ENCODE assay signal across 8 cellular contexts in the genomic region with DNA sequence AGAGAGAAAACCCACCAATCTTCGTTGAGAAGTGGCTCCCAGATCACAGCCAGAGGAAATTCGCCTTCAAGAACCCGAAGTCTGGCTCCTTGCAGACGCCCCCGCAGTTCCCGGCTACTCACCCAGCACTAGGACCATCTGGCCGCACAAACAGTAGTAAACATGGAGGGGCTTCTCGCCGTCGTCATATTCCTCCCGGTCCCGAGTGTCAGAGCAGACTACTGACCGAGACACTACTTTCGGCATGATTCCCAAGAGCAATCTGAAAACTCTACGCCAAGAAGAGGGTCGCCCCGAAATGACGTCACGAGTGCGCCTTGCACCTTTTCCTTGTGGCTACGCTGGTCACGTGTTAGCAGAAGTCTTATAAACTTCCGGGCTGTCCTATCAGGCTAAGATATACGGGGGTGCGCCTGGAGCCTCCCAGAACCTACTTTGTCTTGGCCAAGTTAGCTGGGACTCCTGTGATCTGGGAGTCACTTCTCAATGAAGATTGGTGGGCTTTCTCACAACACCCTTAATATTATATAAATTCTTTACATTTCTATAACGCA.
DNase-seq lines count a peak whose midpoint lies in the region; ATAC-seq and FAIRE-seq lines count a peak whose summit lies in the region.

A gene (minus strand): TSS at position 300 of the 554 bp plus-strand sequence. CDS start 54 bp downstream, at position 246.

- peaks cover 19% of the 10 kb centered on the region for H3K4me1 Mint-ChIP-seq in central memory CD8-positive, alpha-beta T cell

- no peaks in the 10 kb centered on the region for H3K27me3 Mint-ChIP-seq in central memory CD8-positive, alpha-beta T cell

- H3K36me3 Mint-ChIP-seq in central memory CD8-positive, alpha-beta T cell (ENCODE audit: insufficient read depth), result peaks cover 13% of the 10 kb centered on the region

- peak within 1 kb of the TSS; percentile 84 for H3K27ac Mint-ChIP-seq in central memory CD8-positive, alpha-beta T cell (ENCODE audit: low read depth)

- peak; percentile 99 for FAIRE-seq in islet of Langerhans (lab: Jason Lieb, UNC)

- ATAC-seq in GM19023 (IDR thresholded peaks at IDR 0.05; ENCODE audit: unreplicated experiment), result peak; percentile 86
- ATAC-seq in HG03354 (IDR thresholded peaks at IDR 0.05; ENCODE audit: poor library complexity, severe bottlenecking, unreplicated experiment), result peak; percentile 92
- ATAC-seq in central memory CD8-positive, alpha-beta T cell (replicated peaks; ENCODE audit: extremely low read depth, poor library complexity, severe bottlenecking), result peak; percentile 96

- DNase-seq in AG08395 (ENCODE audit: low spot score) (peak; percentile 89), NCI-H446 treated with DMSO at 0.1 percent for 48 hours (lab: John Stamatoyannopoulos, UW) (peak; percentile 90)
- peak; percentile 73 for DNase-seq in activated CD4-positive, CD25-positive, alpha-beta regulatory T cell treated with anti-CD3 and anti-CD28 coated beads, Interleukin-2, amount 50 U/mL, for 16 hours (ENCODE audit: low read depth, low spot score)
- peak; percentile 65 to 80 for DNase-seq in central memory CD8-positive, alpha-beta T cell (ENCODE audit: low spot score in 2 of 2)
- DNase-seq in stimulated activated CD4-positive, alpha-beta T cell treated with anti-CD3 and anti-CD28 coated beads, Interleukin-12 subunit alpha, Interleukin-12 subunit beta, amount 100 ng/mL, for 4 hours, result peak; percentile 78

- H3K9me3 Mint-ChIP-seq in central memory CD8-positive, alpha-beta T cell, result no peaks in the 10 kb centered on the region

- peak within 1 kb of the TSS; percentile 91 for H3K4me3 Mint-ChIP-seq in central memory CD8-positive, alpha-beta T cell

Comparison
In these comparisons a context has a peak if more than half of its experiments do, and no peak if none do; other contexts are left out.
1. Peak in every context shown above with its lines: DNase-seq and ATAC-seq.